9 cellular contexts compared by ENCODE assay signal in the genomic region with DNA sequence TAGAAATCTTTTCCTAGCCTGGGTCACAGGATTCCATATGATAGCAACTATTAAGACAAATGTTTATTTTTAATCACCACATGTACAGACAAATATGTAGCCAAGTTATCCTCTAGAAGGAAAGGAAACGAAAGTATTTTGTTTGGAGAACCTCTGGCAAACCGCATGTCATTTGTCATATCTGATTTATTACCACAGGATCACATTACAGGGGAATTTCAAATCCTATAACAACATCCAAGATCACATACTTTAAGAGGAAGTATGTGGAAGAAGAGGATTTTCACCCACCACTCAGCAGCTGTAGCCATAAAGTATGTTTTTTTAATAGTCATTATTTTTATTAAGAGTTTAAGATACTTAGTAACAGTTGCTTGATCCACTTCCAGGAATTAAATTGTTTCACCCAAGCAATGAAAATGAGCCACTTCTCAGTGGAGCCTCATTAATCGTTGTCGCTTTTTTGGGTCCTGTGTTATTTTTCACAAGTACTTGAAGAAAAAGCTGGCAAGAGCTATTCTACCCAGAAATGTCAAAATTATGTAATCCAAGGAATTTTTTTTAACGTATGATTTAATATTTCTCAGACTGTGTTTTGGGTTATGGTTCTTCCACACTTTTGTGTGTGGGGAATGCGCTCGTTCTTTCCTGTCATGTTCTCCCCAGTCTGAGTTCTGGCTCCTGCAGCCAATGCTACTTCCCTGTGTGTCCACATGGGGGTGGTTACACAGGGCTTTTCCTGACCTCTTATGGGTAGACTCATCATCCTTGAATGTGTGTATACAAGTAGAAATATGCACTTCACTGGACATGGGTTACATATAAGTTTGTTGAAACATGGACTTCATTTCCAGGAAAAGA. TPM values are rescaled to one million over a fixed set of nuclear protein-coding genes. Genes with fewer than 3 reads are reported as not detected.
DNase-seq lines count a peak whose midpoint lies in the region; ATAC-seq, FAIRE-seq and TF ChIP-seq lines count a peak whose summit lies in the region.
"Had no signal": no experiment of that assay in that cellular context is flagged by ENCODE, and none has a peak within 500 bp of the region (broad histone marks: within the 10 kb centered on the region; RNA-seq: fewer than 3 reads in every experiment).

No MANE protein-coding gene starts in this region.

- no peaks in the 10 kb centered on the region for H3K27me3 ChIP-seq in mammary epithelial cell (ENCODE audit: insufficient read depth, low read length)
- H3K27me3 ChIP-seq in lung (ENCODE audit: control insufficient read depth, insufficient read depth), result no peaks in the 10 kb centered on the region

- TF ChIP-seq CTCF in mammary epithelial cell (conservative IDR thresholded peaks at IDR 0.05 in 1 of 2, IDR thresholded peaks at IDR 0.05 in 1 of 2; ENCODE audit: extremely low read depth in 1 of 2, insufficient read depth in 1 of 2, low read depth in 1 of 2, low read length in 2 of 2), result peak; percentile 58 to 67
- no peak for TF ChIP-seq CTCF in lung (IDR thresholded peaks at IDR 0.05; ENCODE audit: control extremely low read depth, extremely low read depth)

- no peak overlapping the region for H3K27ac ChIP-seq in mammary epithelial cell (ENCODE audit: insufficient read depth, low read depth, low read length)
- no peak overlapping the region for H3K27ac ChIP-seq in lung (ENCODE audit: low read depth in 1 of 2, low read length in 1 of 2)

- no peaks in the 10 kb centered on the region for H4K20me1 ChIP-seq in mammary epithelial cell (ENCODE audit: insufficient read depth, low read length)

- peaks cover 4% of the 10 kb centered on the region for H3K36me3 ChIP-seq in mammary epithelial cell (ENCODE audit: insufficient read depth, low read length)
- no peaks in the 10 kb centered on the region for H3K36me3 ChIP-seq in lung (ENCODE audit: control insufficient read depth in 2 of 2, insufficient read depth in 2 of 2, low read length in 2 of 2)

- H3K4me2 ChIP-seq in mammary epithelial cell (ENCODE audit: insufficient read depth, low read depth, low read length), result no peak overlapping the region

- WGBS in mammary epithelial cell (ENCODE audit: low coverage, missing lambda C conversion rate), result 77% methylated on average over 7 of the region's 7 CpGs
- 34 to 54% methylated on average over 7 of the region's 7 CpGs for WGBS in lung, 2 donors

- peaks cover 12% of the 10 kb centered on the region for H3K4me1 ChIP-seq in mammary epithelial cell (ENCODE audit: insufficient read depth, low read length)
- H3K4me1 ChIP-seq in lung (ENCODE audit: control insufficient read depth in 2 of 2, insufficient read depth in 2 of 2, low read length in 2 of 2), result peaks cover 4% of the 10 kb centered on the region in 2 donors

- no peak overlapping the region for H3K4me3 ChIP-seq in mammary epithelial cell (replicated peaks in 1 of 3; ENCODE audit: insufficient read depth in 1 of 3, low read depth in 2 of 3, low read length in 3 of 3)
- H3K4me3 ChIP-seq in lung, result no peak overlapping the region

- dilution Hi-C loops in mammary epithelial cell (cut with HindIII; ENCODE audit: low sequenced_read_pairs), result loop anchor here (25.0 kb wide), 1 partner anchor 402 kb away; a partner anchor contains a TSS

- no peak overlapping the region for H3K9ac ChIP-seq in mammary epithelial cell (ENCODE audit: insufficient read depth, low read length)

- intact Hi-C loops in mammary epithelial cell (cut with micrococcal nuclease) (loop anchor here (1.0 kb wide), 1 partner anchor 72 kb away; no protein-coding TSS in a partner anchor), posterior vena cava (cut with DNase I) (loop anchor here (10.0 kb wide), 2 partner anchors 55 to 1995 kb away; a partner anchor contains a TSS)

- ATAC-seq in lung (ENCODE audit: insufficient read depth, low FRiP score) (peak; percentile 77), GM21423 (IDR thresholded peaks at IDR 0.05; ENCODE audit: unreplicated experiment) (no peak)

- no peak for FAIRE-seq in HTR-8/SVneo (lab: Jason Lieb, UNC)
- FAIRE-seq: GM18507 had no signal

- in situ Hi-C loops in mammary epithelial cell (cut with MboI; ENCODE audit: low sequenced_read_pairs in 2 of 2), result no loop called here

- DNase-seq in AG08396 (ENCODE audit: low spot score) (peak; percentile 77), HTR-8/SVneo (ENCODE audit: insufficient read length, low spot score) (peak; percentile 75), mammary epithelial cell (peak; percentile 76), lung (ENCODE audit: low spot score) (no peak), NOMO-1 (lab: John Stamatoyannopoulos, UW; ENCODE audit: unreplicated experiment in 2 of 2) (no peak), posterior vena cava (ENCODE audit: low spot score) (no peak), AML-193 (lab: John Stamatoyannopoulos, UW) (no peak)

- H3K79me2 ChIP-seq in mammary epithelial cell (ENCODE audit: insufficient read depth, low read length), result no peaks in the 10 kb centered on the region

- CTCF ChIA-PET in mammary epithelial cell (lab: Charles Lee; ENCODE audit: low non-redundant PET), result no interaction called here

- no peak overlapping the region for H2AFZ ChIP-seq in mammary epithelial cell (ENCODE audit: low read depth, low read length)

- BruUV-seq in mammary epithelial cell (replicated peaks; lab: Mats Ljungman, UMichigan), result no TSS peak

- H3K9me3 ChIP-seq in mammary epithelial cell (replicated peaks; ENCODE audit: insufficient read depth, low read length) (no peaks in the 10 kb centered on the region), lung (ENCODE audit: control insufficient read depth in 2 of 2, insufficient read depth in 1 of 2, low read length in 1 of 2) (no peaks in the 10 kb centered on the region)

RNA-seq across cellular contexts. Expression of a gene that starts 6.9 kb away (rescaled TPM):
- total RNA-seq in mammary epithelial cell, result 1 to 10 TPM in 1 of 2 donors, under 1 TPM in 1; 0.67 to 4.8 TPM
- 4.1 TPM for polyA plus RNA-seq in mammary epithelial cell
- polyA minus RNA-seq in mammary epithelial cell, result 4.2 TPM
- total RNA-seq in lung, result 1 to 10 TPM; 3.4 to 7.8 TPM
- 1 to 10 TPM; 1.9 to 2.0 TPM for polyA plus RNA-seq in lung
- total RNA-seq in posterior vena cava, result 1 to 10 TPM; 1.7 to 2.4 TPM

Comparison
In these comparisons a context has a peak if more than half of its experiments do, and no peak if none do; other contexts are left out.
1. DNase-seq: peak in AG08396 (single experiment), HTR-8/SVneo (single experiment) and mammary epithelial cell (single experiment); none in lung (single experiment), NOMO-1 (0 of 2), posterior vena cava (single experiment) and AML-193 (0 of 2).